Comparison of ENCODE assay signal across 1 cellular context in genomic region chr10:28494420-28494819, GRCh38.
A peak's percentile ranks its signal among the peaks of the same experiment; 100 is the strongest.
TF ChIP-seq lines count a peak whose summit lies in the region.

No MANE protein-coding gene starts in this region.

TF ChIP-seq in K562, 482 proteins besides CTCF, POLR2A, EP300 and RAD21 (continued from another document):
- TF ChIP-seq ZNF395 (CRISPR knock-in tag; IDR thresholded peaks at IDR 0.05): peak; percentile 35; the same call in 1 of the 2 replicates
- peak; percentile 18; the same call in 1 of the 2 replicates for TF ChIP-seq JUN (IDR thresholded peaks at IDR 0.05; ENCODE audit: borderline replicate concordance, low read depth, low read length)
- TF ChIP-seq JUN (CRISPR knock-in tag; IDR thresholded peaks at IDR 0.05; ENCODE audit: borderline replicate concordance): no peak
- no peak for TF ChIP-seq NR4A1 (CRISPR knock-in tag; IDR thresholded peaks at IDR 0.05)
- TF ChIP-seq NR4A1 (tag; IDR thresholded peaks at IDR 0.05): 0 out of 2 replicates have a peak, but pooled peaks have one; percentile 41
- TF ChIP-seq BCOR (IDR thresholded peaks at IDR 0.05): peak; percentile 64
- peak; percentile 82 for TF ChIP-seq MYNN (IDR thresholded peaks at IDR 0.05)
- TF ChIP-seq MYNN (CRISPR knock-in tag; IDR thresholded peaks at IDR 0.05): no peak
- TF ChIP-seq, protein P1, sequence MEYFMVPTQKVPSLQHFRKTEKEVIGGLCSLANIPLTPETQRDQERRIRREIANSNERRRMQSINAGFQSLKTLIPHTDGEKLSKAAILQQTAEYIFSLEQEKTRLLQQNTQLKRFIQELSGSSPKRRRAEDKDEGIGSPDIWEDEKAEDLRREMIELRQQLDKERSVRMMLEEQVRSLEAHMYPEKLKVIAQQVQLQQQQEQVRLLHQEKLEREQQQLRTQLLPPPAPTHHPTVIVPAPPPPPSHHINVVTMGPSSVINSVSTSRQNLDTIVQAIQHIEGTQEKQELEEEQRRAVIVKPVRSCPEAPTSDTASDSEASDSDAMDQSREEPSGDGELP (CRISPR knock-in tag; IDR thresholded peaks at IDR 0.05; ENCODE audit: borderline replicate concordance): 0 out of 2 replicates have a peak, but pooled peaks have one; percentile 18
- peak; percentile 58; the same call in 1 of the 2 replicates for TF ChIP-seq BHLHE40 (IDR thresholded peaks at IDR 0.05; ENCODE audit: low read length)
- peak; percentile 71 for TF ChIP-seq CREB1 (IDR thresholded peaks at IDR 0.05)
- TF ChIP-seq CREB1 (CRISPR knock-in tag; IDR thresholded peaks at IDR 0.05): no peak
- no peak for TF ChIP-seq FUS (optimal IDR thresholded peaks at IDR 0.05; ENCODE audit: low read depth, low read length)
- peak; percentile 70 for TF ChIP-seq FOSL1 (tag; conservative IDR thresholded peaks at IDR 0.05)
- TF ChIP-seq, protein P2, sequence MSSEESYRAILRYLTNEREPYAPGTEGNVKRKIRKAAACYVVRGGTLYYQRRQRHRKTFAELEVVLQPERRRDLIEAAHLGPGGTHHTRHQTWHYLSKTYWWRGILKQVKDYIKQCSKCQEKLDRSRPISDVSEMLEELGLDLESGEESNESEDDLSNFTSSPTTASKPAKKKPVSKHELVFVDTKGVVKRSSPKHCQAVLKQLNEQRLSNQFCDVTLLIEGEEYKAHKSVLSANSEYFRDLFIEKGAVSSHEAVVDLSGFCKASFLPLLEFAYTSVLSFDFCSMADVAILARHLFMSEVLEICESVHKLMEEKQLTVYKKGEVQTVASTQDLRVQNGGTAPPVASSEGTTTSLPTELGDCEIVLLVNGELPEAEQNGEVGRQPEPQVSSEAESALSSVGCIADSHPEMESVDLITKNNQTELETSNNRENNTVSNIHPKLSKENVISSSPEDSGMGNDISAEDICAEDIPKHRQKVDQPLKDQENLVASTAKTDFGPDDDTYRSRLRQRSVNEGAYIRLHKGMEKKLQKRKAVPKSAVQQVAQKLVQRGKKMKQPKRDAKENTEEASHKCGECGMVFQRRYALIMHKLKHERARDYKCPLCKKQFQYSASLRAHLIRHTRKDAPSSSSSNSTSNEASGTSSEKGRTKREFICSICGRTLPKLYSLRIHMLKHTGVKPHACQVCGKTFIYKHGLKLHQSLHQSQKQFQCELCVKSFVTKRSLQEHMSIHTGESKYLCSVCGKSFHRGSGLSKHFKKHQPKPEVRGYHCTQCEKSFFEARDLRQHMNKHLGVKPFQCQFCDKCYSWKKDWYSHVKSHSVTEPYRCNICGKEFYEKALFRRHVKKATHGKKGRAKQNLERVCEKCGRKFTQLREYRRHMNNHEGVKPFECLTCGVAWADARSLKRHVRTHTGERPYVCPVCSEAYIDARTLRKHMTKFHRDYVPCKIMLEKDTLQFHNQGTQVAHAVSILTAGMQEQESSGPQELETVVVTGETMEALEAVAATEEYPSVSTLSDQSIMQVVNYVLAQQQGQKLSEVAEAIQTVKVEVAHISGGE (CRISPR knock-in tag; IDR thresholded peaks at IDR 0.05): peak in 1 of 3 experiments; percentile 52; a peak in 1 of 6 replicates
- peak; percentile 82 for TF ChIP-seq LEF1 (IDR thresholded peaks at IDR 0.05)
- peak; percentile 86 to 87 for TF ChIP-seq KDM1A (IDR thresholded peaks at IDR 0.05)
- peak; percentile 98 for TF ChIP-seq ARID1B (IDR thresholded peaks at IDR 0.05)
- peak; percentile 92 for TF ChIP-seq KLF16 (IDR thresholded peaks at IDR 0.05)
- TF ChIP-seq ETV6 (IDR thresholded peaks at IDR 0.05; ENCODE audit: borderline replicate concordance in 1 of 2, low read depth in 2 of 2, low read length in 1 of 2): peak in 1 of 2 experiments; percentile 45; a peak in 1 of 4 replicates
- no peak for TF ChIP-seq ETV6 (CRISPR knock-in tag; IDR thresholded peaks at IDR 0.05; ENCODE audit: borderline replicate concordance)
- TF ChIP-seq STAT5A (IDR thresholded peaks at IDR 0.05; ENCODE audit: borderline replicate concordance, low read length): peak; percentile 91
- TF ChIP-seq ZKSCAN8 (CRISPR knock-in tag; IDR thresholded peaks at IDR 0.05): 0 out of 2 replicates have a peak, but pooled peaks have one; percentile 50
- TF ChIP-seq SIX5 (IDR thresholded peaks at IDR 0.05; ENCODE audit: borderline replicate concordance in 1 of 2, insufficient read depth in 1 of 2, low read depth in 1 of 2, low read length in 2 of 2): no peak
- peak; percentile 75; the same call in 1 of the 2 replicates for TF ChIP-seq ATF7 (IDR thresholded peaks at IDR 0.05)
- no peak for TF ChIP-seq TAF1 (IDR thresholded peaks at IDR 0.05; ENCODE audit: control insufficient read depth, extremely low read depth, insufficient read depth, low read length, severe bottlenecking)
- TF ChIP-seq MBD2 (IDR thresholded peaks at IDR 0.05; ENCODE audit: borderline replicate concordance, low read depth): peak; percentile 58; the same call in 1 of the 2 replicates
- peak; percentile 93 for TF ChIP-seq PML (IDR thresholded peaks at IDR 0.05; ENCODE audit: low read length)
- peak; percentile 99 for TF ChIP-seq CBFA2T3 (IDR thresholded peaks at IDR 0.05)
- peak; percentile 96 for TF ChIP-seq GATA2 (CRISPR knock-in tag; IDR thresholded peaks at IDR 0.05)
- TF ChIP-seq NFIC (IDR thresholded peaks at IDR 0.05): peak; percentile 90
- TF ChIP-seq PHB2 (IDR thresholded peaks at IDR 0.05; ENCODE audit: low read depth): peak; percentile 88
- peak; percentile 72 for TF ChIP-seq PKNOX1 (IDR thresholded peaks at IDR 0.05)
- no peak for TF ChIP-seq NFIX (CRISPR knock-in tag; IDR thresholded peaks at IDR 0.05; ENCODE audit: low read depth)
- peak in 1 of 2 experiments; percentile 29 for TF ChIP-seq AFF1 (IDR thresholded peaks at IDR 0.05; ENCODE audit: low read depth in 1 of 2, partially characterized antibody in 2 of 2)
- peak; percentile 97 for TF ChIP-seq TEAD4 (IDR thresholded peaks at IDR 0.05; ENCODE audit: low read length)
- no peak for TF ChIP-seq TEAD4 (CRISPR knock-in tag; IDR thresholded peaks at IDR 0.05; ENCODE audit: borderline replicate concordance)
- 0 out of 2 replicates have a peak, but pooled peaks have one; percentile 65 for TF ChIP-seq ZNF644 (tag; IDR thresholded peaks at IDR 0.05; ENCODE audit: low read depth)
- peak; percentile 97 for TF ChIP-seq NCOR1 (IDR thresholded peaks at IDR 0.05)
- 0 out of 2 replicates have a peak, but pooled peaks have one; percentile 27 for TF ChIP-seq HES1 (IDR thresholded peaks at IDR 0.05; ENCODE audit: low read depth)
- peak; percentile 52 to 89; a peak in 3 of 4 replicates for TF ChIP-seq TBL1XR1 (IDR thresholded peaks at IDR 0.05; ENCODE audit: low read length in 2 of 2)
- peak; percentile 87 for TF ChIP-seq FOXM1 (IDR thresholded peaks at IDR 0.05; ENCODE audit: low read depth)
- no peak for TF ChIP-seq FOXM1 (CRISPR knock-in tag; IDR thresholded peaks at IDR 0.05; ENCODE audit: low read depth)
- TF ChIP-seq ZNF24 (IDR thresholded peaks at IDR 0.05): peak; percentile 27; the same call in 1 of the 2 replicates
- TF ChIP-seq ZC3H4 (CRISPR knock-in tag; IDR thresholded peaks at IDR 0.05; ENCODE audit: borderline replicate concordance): no peak
- no peak for TF ChIP-seq SETDB1 (IDR thresholded peaks at IDR 0.05; ENCODE audit: low read length)
